Comparison of ENCODE assay signal across 9 cellular contexts in genomic region chr4:78560296-78560963, GRCh38. TPM values are rescaled to one million over a fixed set of nuclear protein-coding genes. Genes with fewer than 3 reads are reported as not detected.
A peak's percentile ranks its signal among the peaks of the same experiment; 100 is the strongest.
DNase-seq lines count a peak whose midpoint lies in the region; ATAC-seq and TF ChIP-seq lines count a peak whose summit lies in the region.
"Had no signal": no experiment of that assay in that cellular context is flagged by ENCODE, and none has a peak within 500 bp of the region (broad histone marks: within the 10 kb centered on the region; RNA-seq: fewer than 3 reads in every experiment).

No MANE protein-coding gene starts in this region.

- no peaks in the 10 kb centered on the region; the same call in 1 of the 2 replicates for H3K9me2 ChIP-seq in GM23248 (ENCODE audit: insufficient read depth)

- in situ Hi-C loops in GM23248 (cut with MboI) (no loop called here), gastrocnemius medialis (cut with MboI; ENCODE audit: low sequenced_read_pairs in 4 of 4) (no loop called here)

- H3F3A ChIP-seq in GM23248 (ENCODE audit: insufficient read depth), result peaks cover 28% of the 10 kb centered on the region; the same call in 1 of the 2 replicates

- peak; percentile 61 for DNase-seq in GM23248
- DNase-seq in amniotic epithelial cell (ENCODE audit: low read depth), result peak; percentile 96
- DNase-seq in left ventricle myocardium superior, result no peak
- no peak for DNase-seq in gastrocnemius medialis
- no peak for DNase-seq in activated CD4-positive, alpha-beta T cell treated with anti-CD3 and anti-CD28 coated beads for 48 hours
- no peak for DNase-seq in DMS 273 treated with DMSO at 0.1 percent for 48 hours (lab: John Stamatoyannopoulos, UW)
- DNase-seq: DND-41 had no signal

- H3K36me3 ChIP-seq in GM23248 (ENCODE audit: low read depth) (no peaks in the 10 kb centered on the region), gastrocnemius medialis (no peaks in the 10 kb centered on the region)

- intact Hi-C loops in left ventricle myocardium superior (cut with micrococcal nuclease) (no loop called here), gastrocnemius medialis (cut with DNase I; ENCODE audit: low total_unique reads) (no loop called here)

- H2AFZ ChIP-seq in GM23248, result no peak overlapping the region

- no peaks in the 10 kb centered on the region for H4K20me1 ChIP-seq in GM23248 (ENCODE audit: insufficient read depth)

- H3K79me2 ChIP-seq in GM23248 (ENCODE audit: insufficient read depth), result no peaks in the 10 kb centered on the region

- 80 to 85% methylated on average over 2 of the region's 2 CpGs for WGBS in GM23248 (ENCODE audit: low coverage in 1 of 2, low lambda C conversion rate in 2 of 2, missing lambda C conversion rate in 2 of 2), 2 experiments

- H3K9me3 ChIP-seq in GM23248 (ENCODE audit: low read depth), result no peaks in the 10 kb centered on the region
- no peaks in the 10 kb centered on the region for H3K9me3 ChIP-seq in gastrocnemius medialis

- H3K9ac ChIP-seq in GM23248, result no peak overlapping the region

- no peak overlapping the region for H3K4me3 ChIP-seq in GM23248
- H3K4me3 ChIP-seq in gastrocnemius medialis, result no peak overlapping the region

- no peak for TF ChIP-seq POLR2A in gastrocnemius medialis (IDR thresholded peaks at IDR 0.05)

- H3K27ac ChIP-seq in GM23248, result no peak overlapping the region
- H3K27ac ChIP-seq in gastrocnemius medialis, result peak overlapping the region; percentile 6 to 60 (median 41)

- peaks cover 62% of the 10 kb centered on the region for H3K4me1 ChIP-seq in GM23248 (ENCODE audit: insufficient read depth)
- no peaks in the 10 kb centered on the region for H3K4me1 ChIP-seq in gastrocnemius medialis

- peak overlapping the region; percentile 63 for H3K4me2 ChIP-seq in GM23248 (ENCODE audit: unreplicated experiment)

- ATAC-seq in left ventricle myocardium superior (peak; percentile 78), gastrocnemius medialis (peak; percentile 73 to 77), HG03520 (IDR thresholded peaks at IDR 0.05; ENCODE audit: unreplicated experiment) (no peak), GM19463 (IDR thresholded peaks at IDR 0.05; ENCODE audit: unreplicated experiment) (no peak)

- TF ChIP-seq CTCF in gastrocnemius medialis (IDR thresholded peaks at IDR 0.05 in 4 of 5, conservative IDR thresholded peaks at IDR 0.05 in 1 of 5), result no peak

- H3K27me3 ChIP-seq in GM23248 (replicated peaks; ENCODE audit: insufficient read depth), result no peaks in the 10 kb centered on the region
- H3K27me3 ChIP-seq in gastrocnemius medialis, result no peaks in the 10 kb centered on the region

RNA-seq across cellular contexts. Expression of gene ANXA3, which starts 8.9 kb away (rescaled TPM):
- total RNA-seq in GM23248 (2014; rRNA removed; shearing (Covaris generic)), result 1.1 and 3.6 TPM in 2 replicates
- 2.8 and 4.3 TPM in 2 replicates for polyA plus RNA-seq in GM23248 (2016; fragmentation: Nextera tagmentation; extraction: Ambion mirVana)
- total RNA-seq in left ventricle myocardium superior (39.6 TPM), gastrocnemius medialis (10 to 100 TPM; 15.4 to 22.8 (median 17.7) TPM)

Comparison
In these comparisons a context has a peak if more than half of its experiments do, and no peak if none do; other contexts are left out.
1. DNase-seq: peak in GM23248 (single experiment) and amniotic epithelial cell (single experiment); none in left ventricle myocardium superior (single experiment), gastrocnemius medialis (0 of 2), activated CD4-positive, alpha-beta T cell treated with anti-CD3 and anti-CD28 coated beads for 48 hours (single experiment) and DMS 273 treated with DMSO at 0.1 percent for 48 hours (single experiment).
2. ATAC-seq: peak in left ventricle myocardium superior (single experiment) and gastrocnemius medialis (2 of 2); none in HG03520 (single experiment) and GM19463 (single experiment).